ENCODE assay signal across 10 cellular contexts in the genomic region with DNA sequence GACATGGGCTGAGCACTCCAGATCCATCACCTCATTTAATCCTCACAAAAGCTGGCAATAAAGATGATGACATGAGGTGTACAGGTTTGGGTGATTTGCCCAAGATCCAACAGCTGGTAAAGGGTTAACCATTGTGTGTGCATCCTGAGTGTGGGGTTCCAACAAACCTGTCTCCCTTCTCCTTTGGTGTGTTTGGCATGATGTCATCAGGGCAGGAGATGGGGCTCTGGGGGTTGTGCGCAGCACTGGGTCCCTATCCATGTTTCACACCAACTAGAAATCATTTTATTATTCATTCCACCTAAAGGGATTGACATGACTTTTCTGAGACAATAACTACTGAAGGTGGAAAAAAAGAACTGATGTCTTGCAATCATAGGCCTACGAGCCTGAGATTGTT.
"Had no signal": no experiment of that assay in that cellular context is flagged by ENCODE, and none has a peak within 500 bp of the region (broad histone marks: within the 10 kb centered on the region; RNA-seq: fewer than 3 reads in every experiment).

No MANE protein-coding gene starts in this region.

- H3K4me3 Mint-ChIP-seq: GM23338, H9, HFFc6, IgD-negative memory B cell had no signal

- H3K4me1 Mint-ChIP-seq: IgD-negative memory B cell had no signal

- H3K27ac Mint-ChIP-seq: GM23338, HFFc6, IgD-negative memory B cell had no signal

- ATAC-seq: GM23338 had no signal

- H3K4me2 ChIP-seq: GM23338, KMS-11 had no signal

- H3K4me3 ChIP-seq: GM23338 had no signal

- H3K9me3 Mint-ChIP-seq: GM23338, H9 had no signal

- DNase-seq: H9, HCEC 1CT, HFFc6, KBM-7 had no signal

- FAIRE-seq: H1, H54, HTR-8/SVneo had no signal

- H2AFZ ChIP-seq: GM23338 had no signal

- H3K27ac ChIP-seq: KMS-11 had no signal

- H3K9ac ChIP-seq: KMS-11 had no signal
